ENCODE assay signal across 8 cellular contexts in the genomic region with DNA sequence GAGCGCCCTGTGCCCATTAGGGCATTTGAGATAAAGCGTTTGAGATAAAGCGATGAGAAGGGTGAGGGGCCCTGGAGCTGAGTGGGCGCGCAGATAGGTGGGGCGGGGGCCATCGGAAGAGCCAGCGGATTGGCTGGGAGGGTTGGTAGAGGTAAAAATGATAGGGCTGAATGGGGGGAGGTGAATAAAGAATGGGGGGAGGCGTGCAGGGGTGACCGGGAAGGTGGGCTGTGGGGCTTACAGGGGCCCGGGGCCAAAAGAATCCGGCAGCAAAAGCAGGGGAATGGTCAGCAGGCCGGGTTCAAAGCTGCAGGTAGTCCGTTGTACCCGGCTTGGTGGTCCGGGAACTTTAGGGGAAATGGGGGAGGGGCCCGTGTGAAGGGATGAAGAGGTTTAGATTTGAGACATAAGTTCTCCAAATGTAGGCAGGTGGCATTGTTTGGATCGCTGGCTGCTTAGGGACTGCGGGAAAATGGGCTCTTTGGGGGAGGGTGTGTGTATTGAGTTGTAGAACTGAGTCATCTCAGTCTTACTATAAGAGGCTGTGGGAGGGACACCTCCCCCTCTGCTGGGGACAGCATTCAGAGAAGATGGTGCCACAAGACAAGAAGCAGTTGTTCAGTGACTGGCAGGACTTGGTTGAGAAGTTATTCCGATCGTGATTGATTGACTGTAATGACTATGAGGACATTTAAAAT. TPM values are rescaled to one million over a fixed set of nuclear protein-coding genes. Genes with fewer than 3 reads are reported as not detected.
DNase-seq lines count a peak whose midpoint lies in the region.

No MANE protein-coding gene starts in this region.

- no peaks in the 10 kb centered on the region for H3K9me3 Mint-ChIP-seq in activated CD4-positive, alpha-beta T cell treated with anti-CD3 and anti-CD28 coated beads, Interleukin-2, amount 10 ng/mL, durations not matched to agents 7 days and 5 days

- H3K9ac ChIP-seq in GM23248, result peak overlapping the region; percentile 73
- H3K9ac ChIP-seq in muscle layer of colon (ENCODE audit: low read length), result peak overlapping the region; percentile 49

- peak overlapping the region; percentile 81 for H2AFZ ChIP-seq in GM23248

- no peaks in the 10 kb centered on the region for H3K27me3 ChIP-seq in GM23248 (replicated peaks; ENCODE audit: insufficient read depth)
- H3K27me3 ChIP-seq in muscle layer of colon (ENCODE audit: control insufficient read depth in 1 of 2, insufficient read depth in 2 of 2, low read length in 2 of 2), result no peaks in the 10 kb centered on the region

- peak overlapping the region; percentile 89 for H3K27ac Mint-ChIP-seq in activated CD4-positive, alpha-beta T cell treated with anti-CD3 and anti-CD28 coated beads, Interleukin-2, amount 10 ng/mL, durations not matched to agents 7 days and 5 days

- POLR2A ChIA-PET in activated CD4-positive, alpha-beta T cell treated with anti-CD3 and anti-CD28 coated beads, Interleukin-2, amount 10 ng/mL, durations not matched to agents 7 days and 5 days (lab: Charles Lee), result interaction anchor here (1.1 to 1.2 kb wide), 2 partner anchors 11 to 72 kb away, joined by 3 read pairs; no protein-coding TSS in a partner anchor

- WGBS in GM23248 (ENCODE audit: low coverage in 1 of 2, low lambda C conversion rate in 2 of 2, missing lambda C conversion rate in 2 of 2), 2 experiments, result 3 to 6% methylated on average over 21 of the region's 21 CpGs

- peak overlapping the region; percentile 93 for H3K4me2 ChIP-seq in GM23248 (ENCODE audit: unreplicated experiment)

- H3F3A ChIP-seq in GM23248 (ENCODE audit: insufficient read depth), result peaks cover 35% of the 10 kb centered on the region

- H3K36me3 ChIP-seq in GM23248 (ENCODE audit: low read depth) (no peaks in the 10 kb centered on the region), muscle layer of colon (ENCODE audit: insufficient read depth, low read length) (no peaks in the 10 kb centered on the region)

- in situ Hi-C loops in GM23248 (cut with MboI), result no loop called here

- H3K4me3 ChIP-seq in GM23248 (peak overlapping the region; percentile 81), muscle layer of colon (ENCODE audit: low read depth in 1 of 2, low read length in 2 of 2) (peak overlapping the region; percentile 70 to 90)

- no peaks in the 10 kb centered on the region for H3K9me2 ChIP-seq in GM23248 (ENCODE audit: insufficient read depth)

- peak overlapping the region; percentile 87 for H3K4me3 Mint-ChIP-seq in activated CD4-positive, alpha-beta T cell treated with anti-CD3 and anti-CD28 coated beads, Interleukin-2, amount 10 ng/mL, durations not matched to agents 7 days and 5 days

- 0 out of 2 replicates have a peak, but pooled peaks cover 8% of the 10 kb centered on the region for H3K79me2 ChIP-seq in GM23248 (ENCODE audit: insufficient read depth)

- H3K4me1 ChIP-seq in GM23248 (ENCODE audit: insufficient read depth) (peaks cover 23% of the 10 kb centered on the region), muscle layer of colon (ENCODE audit: insufficient read depth, low read length) (peaks cover 31% of the 10 kb centered on the region)

- H3K9me3 ChIP-seq in GM23248 (ENCODE audit: low read depth) (no peaks in the 10 kb centered on the region), muscle layer of colon (ENCODE audit: low read length) (no peaks in the 10 kb centered on the region)

- H3K4me1 Mint-ChIP-seq in activated CD4-positive, alpha-beta T cell treated with anti-CD3 and anti-CD28 coated beads, Interleukin-2, amount 10 ng/mL, durations not matched to agents 7 days and 5 days, result peaks cover 61% of the 10 kb centered on the region

- CTCF ChIA-PET in activated CD4-positive, alpha-beta T cell treated with anti-CD3 and anti-CD28 coated beads, Interleukin-2, amount 10 ng/mL, durations not matched to agents 7 days and 5 days (lab: Charles Lee), result interaction anchor here (0.6 to 1.5 kb wide), 6 partner anchors 57 to 314 kb away, joined by 3 to 4 read pairs (median 3); no protein-coding TSS in a partner anchor

- DNase-seq in GDM1 (lab: John Stamatoyannopoulos, UW) (peak; percentile 34), GM23248 (peak; percentile 79), MV-4-11 (lab: John Stamatoyannopoulos, UW) (peak; percentile 80), ecto neural progenitor cell (ENCODE audit: low spot score) (peak; percentile 66), D341Med (ENCODE audit: low spot score) (no peak)
- peak; percentile 79 for DNase-seq in activated CD4-positive, alpha-beta T cell treated with anti-CD3 and anti-CD28 coated beads, Interleukin-2, amount 10 ng/mL, durations not matched to agents 7 days and 5 days
- peak; percentile 40 to 81 for DNase-seq in stimulated activated CD8-positive, alpha-beta memory T cell treated with anti-CD3 and anti-CD28 coated beads, Interleukin-7, amount 100 ng/mL, for 48 hours (ENCODE audit: extremely low read depth in 1 of 2, low read depth in 1 of 2)

- peaks cover 6% of the 10 kb centered on the region; the same call in 1 of the 2 replicates for H4K20me1 ChIP-seq in GM23248 (ENCODE audit: insufficient read depth)

- H3K27ac ChIP-seq in GM23248 (no peak overlapping the region), muscle layer of colon (ENCODE audit: low read depth, low read length) (peak overlapping the region; percentile 86)

- no peaks in the 10 kb centered on the region for H3K27me3 Mint-ChIP-seq in activated CD4-positive, alpha-beta T cell treated with anti-CD3 and anti-CD28 coated beads, Interleukin-2, amount 10 ng/mL, durations not matched to agents 7 days and 5 days

- H3K36me3 Mint-ChIP-seq in activated CD4-positive, alpha-beta T cell treated with anti-CD3 and anti-CD28 coated beads, Interleukin-2, amount 10 ng/mL, durations not matched to agents 7 days and 5 days (ENCODE audit: low read depth), result peaks cover 30% of the 10 kb centered on the region

RNA-seq across cellular contexts. Expression of gene ARID3B, which starts 0.6 kb away (rescaled TPM):
- total RNA-seq in GM23248 (2014; rRNA removed; shearing (Covaris generic)), result 2.3 and 4.9 TPM in 2 replicates
- polyA plus RNA-seq in GM23248 (2016; fragmentation: Nextera tagmentation; extraction: Ambion mirVana), result 2.1 and 2.4 TPM in 2 replicates
- 10 to 100 TPM; 28.3 to 29.0 TPM for total RNA-seq in activated CD4-positive, alpha-beta T cell treated with anti-CD3 and anti-CD28 coated beads, Interleukin-2, amount 10 ng/mL, durations not matched to agents 7 days and 5 days
